In genomic region chr1:173853074-173853473, GRCh38 we compare ENCODE assay signal across 13 cellular contexts. TPM values are rescaled to one million over a fixed set of nuclear protein-coding genes. Genes with fewer than 3 reads are reported as not detected.
DNase-seq lines count a peak whose midpoint lies in the region; ATAC-seq and TF ChIP-seq lines count a peak whose summit lies in the region.
"Had no signal": no experiment of that assay in that cellular context is flagged by ENCODE, and none has a peak within 500 bp of the region (broad histone marks: within the 10 kb centered on the region; RNA-seq: fewer than 3 reads in every experiment).

No MANE protein-coding gene starts in this region.

- no peak overlapping the region for H4K5ac ChIP-seq in H9 (ENCODE audit: insufficient read length, low read depth, low read length)

- no peak overlapping the region for H3K9ac ChIP-seq in H9 (ENCODE audit: extremely low read depth, insufficient read length, low read length)

- in situ Hi-C loops in gastrocnemius medialis (cut with MboI; ENCODE audit: low sequenced_read_pairs in 4 of 4) = loop anchor here in 1 of 4 donors (25.0 kb wide), 1 partner anchor 1134 kb away; the partner anchor contains the start of gene CACYBP

- H3K79me1 ChIP-seq in H9 (ENCODE audit: insufficient read depth, low read depth, low read length, poor library complexity, severe bottlenecking) = no peaks in the 10 kb centered on the region

- H2BK5ac ChIP-seq in H9 (ENCODE audit: insufficient read length, low read length) = no peak overlapping the region

- H4K8ac ChIP-seq in H9 (replicated peaks; ENCODE audit: insufficient read length, low read depth, low read length) = no peak overlapping the region

- H2BK120ac ChIP-seq in H9 (ENCODE audit: low read depth, low read length, poor library complexity, severe bottlenecking) = no peak overlapping the region

- H3K4ac ChIP-seq in H9 (ENCODE audit: low read depth, low read length) = no peak overlapping the region

- ATAC-seq in gastrocnemius medialis (peak; percentile 39 to 60), GM19023 (IDR thresholded peaks at IDR 0.05; ENCODE audit: unreplicated experiment) (no peak), GM19455 (IDR thresholded peaks at IDR 0.05; ENCODE audit: unreplicated experiment) (no peak)

- no peak overlapping the region for H3K18ac ChIP-seq in H9 (ENCODE audit: insufficient read length, low read depth, low read length)

- TF ChIP-seq CTCF in H9 (conservative IDR thresholded peaks at IDR 0.05) (no peak), right atrium auricular region (IDR thresholded peaks at IDR 0.05) (no peak), gastrocnemius medialis (IDR thresholded peaks at IDR 0.05 in 4 of 5, conservative IDR thresholded peaks at IDR 0.05 in 1 of 5) (no peak)

- H3K4me1 ChIP-seq in H9 (ENCODE audit: insufficient read depth, low read length) (no peaks in the 10 kb centered on the region; the same call in 1 of the 2 replicates), right atrium auricular region (peaks cover 0 to 6% of the 10 kb centered on the region in 2 donors), gastrocnemius medialis (no peaks in the 10 kb centered on the region)

- H2BK15ac ChIP-seq in H9 (ENCODE audit: low read depth, low read length) = no peak overlapping the region

- no peak overlapping the region for H3K14ac ChIP-seq in H9 (ENCODE audit: insufficient read depth, low read length)

- no peak overlapping the region for H2AK5ac ChIP-seq in H9 (ENCODE audit: insufficient read length, low read length)

- H3K56ac ChIP-seq in H9 (ENCODE audit: insufficient read length, low read depth, low read length) = no peak overlapping the region

- H3K27ac Mint-ChIP-seq in H9 = peak overlapping the region; percentile 78 to 97 (median 95)
- H3K27ac Mint-ChIP-seq: activated CD4-positive, alpha-beta memory T cell treated with anti-CD3 and anti-CD28 coated beads, Interleukin-2, amount 10 ng/mL, durations not matched to agents 7 days and 5 days; activated naive CD4-positive, alpha-beta T cell treated with anti-CD3 and anti-CD28 coated beads, Interleukin-2, amount 50 U/mL, for 24 hours had no signal

- H4K91ac ChIP-seq in H9 (ENCODE audit: insufficient read length, low read depth, low read length) = no peak overlapping the region

- H3K23ac ChIP-seq in H9 (ENCODE audit: insufficient read length, low read depth, low read length) = no peak overlapping the region

- peak overlapping the region; percentile 16 for H3K27ac ChIP-seq in H9 (ENCODE audit: insufficient read length, low read depth, low read length)
- H3K27ac ChIP-seq in right atrium auricular region = peak overlapping the region; percentile 24
- peak overlapping the region; percentile 11 to 51 (median 34) for H3K27ac ChIP-seq in gastrocnemius medialis

- H3K4me2 ChIP-seq in H9 (ENCODE audit: insufficient read depth, insufficient read length, low read length) = no peak overlapping the region

- no peaks in the 10 kb centered on the region for H4K20me1 ChIP-seq in H9 (ENCODE audit: control insufficient read depth, insufficient read depth, insufficient read length)

- TF ChIP-seq POLR2A in gastrocnemius medialis (IDR thresholded peaks at IDR 0.05) = no peak

- H3K27me3 ChIP-seq in H9 (ENCODE audit: insufficient read depth, low read length) (no peaks in the 10 kb centered on the region), right atrium auricular region (no peaks in the 10 kb centered on the region), gastrocnemius medialis (no peaks in the 10 kb centered on the region)

- H2AFZ ChIP-seq in H9 (ENCODE audit: low read length) = no peak overlapping the region

- no peak overlapping the region for H3T11ph ChIP-seq in H9 (ENCODE audit: low read length)

- H2BK12ac ChIP-seq in H9 (ENCODE audit: insufficient read length, low read depth, low read length) = no peak overlapping the region

- H3K36me3 Mint-ChIP-seq in H9 (ENCODE audit: insufficient read depth in 1 of 3, low read depth in 3 of 3) = peaks cover 28 to 60% (median 60%) of the 10 kb centered on the region in 3 experiments

- no peak overlapping the region for H2BK20ac ChIP-seq in H9 (ENCODE audit: low read depth, low read length, poor library complexity, severe bottlenecking)

- H3K4me1 Mint-ChIP-seq in H9 = peaks cover 9 to 10% of the 10 kb centered on the region in 2 experiments
- H3K4me1 Mint-ChIP-seq: activated CD4-positive, alpha-beta memory T cell treated with anti-CD3 and anti-CD28 coated beads, Interleukin-2, amount 10 ng/mL, durations not matched to agents 7 days and 5 days had no signal

- H3K4me3 ChIP-seq in right atrium auricular region (no peak overlapping the region), gastrocnemius medialis (no peak overlapping the region)
- H3K4me3 ChIP-seq: skin epidermis had no signal

- H3K9me3 ChIP-seq in H9 (ENCODE audit: control insufficient read depth, low read depth, low read length) = no peaks in the 10 kb centered on the region
- no peaks in the 10 kb centered on the region for H3K9me3 ChIP-seq in right atrium auricular region
- no peaks in the 10 kb centered on the region for H3K9me3 ChIP-seq in gastrocnemius medialis

- no peak overlapping the region; a peak in 1 of 5 replicates for H3K4me3 Mint-ChIP-seq in H9
- H3K4me3 Mint-ChIP-seq: activated CD4-positive, alpha-beta memory T cell treated with anti-CD3 and anti-CD28 coated beads, Interleukin-2, amount 10 ng/mL, durations not matched to agents 7 days and 5 days; activated naive CD4-positive, alpha-beta T cell treated with anti-CD3 and anti-CD28 coated beads, Interleukin-2, amount 50 U/mL, for 24 hours had no signal

- intact Hi-C loops in gastrocnemius medialis (cut with DNase I; ENCODE audit: low total_unique reads) = no loop called here

- no peaks in the 10 kb centered on the region for H3K23me2 ChIP-seq in H9 (ENCODE audit: insufficient read length, low read depth, low read length, poor library complexity, severe bottlenecking)

- no peaks in the 10 kb centered on the region for H3K27me3 Mint-ChIP-seq in H9 (ENCODE audit: low read depth)
- H3K27me3 Mint-ChIP-seq: activated CD4-positive, alpha-beta memory T cell treated with anti-CD3 and anti-CD28 coated beads, Interleukin-2, amount 10 ng/mL, durations not matched to agents 7 days and 5 days; activated naive CD4-positive, alpha-beta T cell treated with anti-CD3 and anti-CD28 coated beads, Interleukin-2, amount 50 U/mL, for 24 hours had no signal

- H3K9me3 Mint-ChIP-seq in H9 = no peaks in the 10 kb centered on the region
- H3K9me3 Mint-ChIP-seq: activated CD4-positive, alpha-beta memory T cell treated with anti-CD3 and anti-CD28 coated beads, Interleukin-2, amount 10 ng/mL, durations not matched to agents 7 days and 5 days; activated naive CD4-positive, alpha-beta T cell treated with anti-CD3 and anti-CD28 coated beads, Interleukin-2, amount 50 U/mL, for 24 hours had no signal

- H3K36me3 ChIP-seq in right atrium auricular region = peaks cover 24% of the 10 kb centered on the region
- peaks cover 0 to 41% of the 10 kb centered on the region in 2 donors for H3K36me3 ChIP-seq in gastrocnemius medialis

- no CpG with 5 or more reads among the region's 5 CpGs for WGBS in H9 (ENCODE audit: extremely low coverage, insufficient read length, low lambda C conversion rate)

- H3K79me2 ChIP-seq in H9 (ENCODE audit: insufficient read depth, low read length) = no peaks in the 10 kb centered on the region

- DNase-seq in H9 (peak; percentile 57), astrocyte of the hippocampus (ENCODE audit: low read depth, low spot score) (peak; percentile 64), right atrium auricular region (ENCODE audit: low spot score) (no peak), gastrocnemius medialis (no peak), NCI-H2196 (lab: John Stamatoyannopoulos, UW; ENCODE audit: unreplicated experiment) (no peak)
- DNase-seq: activated CD4-positive, alpha-beta memory T cell treated with anti-CD3 and anti-CD28 coated beads, Interleukin-2, amount 10 ng/mL, durations not matched to agents 7 days and 5 days; Kasumi-1; midbrain; NCI-H526 had no signal

RNA-seq across cellular contexts. Expression of gene GAS5, which starts 14.7 kb away (rescaled TPM):
- total RNA-seq in H9 (2021) = 677 and 690 TPM in 2 replicates
- total RNA-seq in right atrium auricular region = 100 to 1,000 TPM in 1 of 2 donors, 10 to 100 TPM in 1; 74.6 to 115 TPM
- total RNA-seq in gastrocnemius medialis = 100 to 1,000 TPM in 2 of 4 donors, 10 to 100 TPM in 2; 91.9 to 138 (median 98.4) TPM

RNA-seq across cellular contexts. Expression of gene ZBTB37, which starts 15.1 kb away (rescaled TPM):
- 10.6 and 12.0 TPM in 2 replicates for total RNA-seq in H9 (2021)
- total RNA-seq in right atrium auricular region = 1 to 10 TPM; 5.8 to 8.8 TPM
- 10 to 100 TPM in 1 of 4 donors, 1 to 10 TPM in 3; 3.5 to 13.3 (median 4.0) TPM for total RNA-seq in gastrocnemius medialis

RNA-seq across cellular contexts. Expression of gene CENPL, which starts 28.4 kb away (rescaled TPM):
- total RNA-seq in H9 (2021) (14.4 and 16.9 TPM in 2 replicates), right atrium auricular region (1 to 10 TPM; 1.5 to 4.2 TPM), gastrocnemius medialis (1 to 10 TPM; 1.1 to 5.0 (median 3.4) TPM)

RNA-seq across cellular contexts. Expression of gene DARS2, which starts 28.6 kb away (rescaled TPM):
- total RNA-seq in H9 (2021) = 35.0 and 35.5 TPM in 2 replicates
- total RNA-seq in right atrium auricular region = 10 to 100 TPM; 11.2 to 13.9 TPM
- total RNA-seq in gastrocnemius medialis = 1 to 10 TPM; 4.3 to 8.9 (median 8.2) TPM

Comparison
In these comparisons a context has a peak if more than half of its experiments do, and no peak if none do; other contexts are left out.
1. DNase-seq: peak in H9 (single experiment) and astrocyte of the hippocampus (single experiment); none in right atrium auricular region (single experiment), gastrocnemius medialis (0 of 2) and NCI-H2196 (single experiment).
2. ATAC-seq: peak in gastrocnemius medialis (2 of 2); none in GM19023 (single experiment) and GM19455 (single experiment).
3. Peak in every context shown above with its lines, with median percentiles within 50 percentile points of each other: H3K27ac ChIP-seq.